Comparison of ENCODE assay signal across 1 cellular context in the genomic region with DNA sequence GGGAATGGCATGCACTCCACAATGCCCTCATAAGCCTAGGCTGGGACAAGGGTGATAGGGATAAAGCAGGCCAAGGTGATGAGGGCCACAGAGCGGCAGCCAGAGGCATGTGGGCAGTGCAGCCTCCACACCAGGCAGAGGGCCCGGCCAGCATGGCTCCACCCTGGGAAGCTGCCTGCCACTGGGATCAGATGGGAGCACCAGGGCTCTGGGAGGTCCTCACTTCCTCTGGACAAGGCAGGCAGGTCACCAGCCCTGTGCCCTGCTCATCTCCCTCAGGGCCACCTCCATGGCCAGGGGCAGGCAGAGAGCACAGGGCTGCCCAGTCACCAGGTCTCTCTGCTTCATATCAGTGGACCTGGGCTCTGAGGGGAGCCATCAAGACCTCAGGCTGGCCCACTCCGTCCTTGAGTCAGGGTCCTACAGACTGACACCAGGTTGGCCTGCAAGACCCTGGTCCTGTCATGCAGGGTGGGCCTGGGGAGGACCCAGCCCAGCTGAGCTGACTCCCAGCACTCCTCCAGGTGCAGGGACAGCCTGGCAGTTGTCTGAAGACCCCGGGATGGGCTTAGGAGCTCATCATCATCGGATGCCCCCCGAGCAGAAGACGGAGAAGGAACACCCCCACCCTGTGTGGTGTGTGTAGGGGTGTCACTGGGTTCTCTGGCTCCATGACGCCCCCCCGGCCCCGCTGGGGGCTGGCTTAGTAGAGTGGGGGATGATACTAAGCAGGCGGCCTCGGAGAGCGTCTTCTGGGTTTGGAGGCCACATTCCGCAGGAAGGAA.
A peak's percentile ranks its signal among the peaks of the same experiment; 100 is the strongest.
TF ChIP-seq lines count a peak whose summit lies in the region.
"Not testable (repeated sequence)": the region's sequence is repeated elsewhere in the genome, so short reads cannot be mapped to it uniquely, and the experiment has no call there.

No MANE protein-coding gene starts in this region.

TF ChIP-seq in K562, 482 proteins besides CTCF, POLR2A, EP300 and RAD21:
- TF ChIP-seq, protein P1, sequence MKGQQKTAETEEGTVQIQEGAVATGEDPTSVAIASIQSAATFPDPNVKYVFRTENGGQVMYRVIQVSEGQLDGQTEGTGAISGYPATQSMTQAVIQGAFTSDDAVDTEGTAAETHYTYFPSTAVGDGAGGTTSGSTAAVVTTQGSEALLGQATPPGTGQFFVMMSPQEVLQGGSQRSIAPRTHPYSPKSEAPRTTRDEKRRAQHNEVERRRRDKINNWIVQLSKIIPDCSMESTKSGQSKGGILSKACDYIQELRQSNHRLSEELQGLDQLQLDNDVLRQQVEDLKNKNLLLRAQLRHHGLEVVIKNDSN (CRISPR knock-in tag; IDR thresholded peaks at IDR 0.05) = peak; percentile 61
- TF ChIP-seq, protein P2, sequence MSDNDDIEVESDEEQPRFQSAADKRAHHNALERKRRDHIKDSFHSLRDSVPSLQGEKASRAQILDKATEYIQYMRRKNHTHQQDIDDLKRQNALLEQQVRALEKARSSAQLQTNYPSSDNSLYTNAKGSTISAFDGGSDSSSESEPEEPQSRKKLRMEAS (CRISPR knock-in tag; IDR thresholded peaks at IDR 0.05) = peak; percentile 63; the same call in 1 of the 2 replicates
- TF ChIP-seq ZNF263 (CRISPR knock-in tag; IDR thresholded peaks at IDR 0.05; ENCODE audit: borderline replicate concordance) = 0 out of 2 replicates have a peak, but pooled peaks have one; percentile 35
- 0 out of 2 replicates have a peak, but pooled peaks have one; percentile 46 for TF ChIP-seq ZNF143 (CRISPR knock-in tag; IDR thresholded peaks at IDR 0.05)
- TF ChIP-seq, protein P3, sequence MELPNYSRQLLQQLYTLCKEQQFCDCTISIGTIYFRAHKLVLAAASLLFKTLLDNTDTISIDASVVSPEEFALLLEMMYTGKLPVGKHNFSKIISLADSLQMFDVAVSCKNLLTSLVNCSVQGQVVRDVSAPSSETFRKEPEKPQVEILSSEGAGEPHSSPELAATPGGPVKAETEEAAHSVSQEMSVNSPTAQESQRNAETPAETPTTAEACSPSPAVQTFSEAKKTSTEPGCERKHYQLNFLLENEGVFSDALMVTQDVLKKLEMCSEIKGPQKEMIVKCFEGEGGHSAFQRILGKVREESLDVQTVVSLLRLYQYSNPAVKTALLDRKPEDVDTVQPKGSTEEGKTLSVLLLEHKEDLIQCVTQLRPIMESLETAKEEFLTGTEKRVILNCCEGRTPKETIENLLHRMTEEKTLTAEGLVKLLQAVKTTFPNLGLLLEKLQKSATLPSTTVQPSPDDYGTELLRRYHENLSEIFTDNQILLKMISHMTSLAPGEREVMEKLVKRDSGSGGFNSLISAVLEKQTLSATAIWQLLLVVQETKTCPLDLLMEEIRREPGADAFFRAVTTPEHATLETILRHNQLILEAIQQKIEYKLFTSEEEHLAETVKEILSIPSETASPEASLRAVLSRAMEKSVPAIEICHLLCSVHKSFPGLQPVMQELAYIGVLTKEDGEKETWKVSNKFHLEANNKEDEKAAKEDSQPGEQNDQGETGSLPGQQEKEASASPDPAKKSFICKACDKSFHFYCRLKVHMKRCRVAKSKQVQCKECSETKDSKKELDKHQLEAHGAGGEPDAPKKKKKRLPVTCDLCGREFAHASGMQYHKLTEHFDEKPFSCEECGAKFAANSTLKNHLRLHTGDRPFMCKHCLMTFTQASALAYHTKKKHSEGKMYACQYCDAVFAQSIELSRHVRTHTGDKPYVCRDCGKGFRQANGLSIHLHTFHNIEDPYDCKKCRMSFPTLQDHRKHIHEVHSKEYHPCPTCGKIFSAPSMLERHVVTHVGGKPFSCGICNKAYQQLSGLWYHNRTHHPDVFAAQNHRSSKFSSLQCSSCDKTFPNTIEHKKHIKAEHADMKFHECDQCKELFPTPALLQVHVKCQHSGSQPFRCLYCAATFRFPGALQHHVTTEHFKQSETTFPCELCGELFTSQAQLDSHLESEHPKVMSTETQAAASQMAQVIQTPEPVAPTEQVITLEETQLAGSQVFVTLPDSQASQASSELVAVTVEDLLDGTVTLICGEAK (IDR thresholded peaks at IDR 0.05) = not testable (repeated sequence)
- TF ChIP-seq, protein P3 (CRISPR knock-in tag; IDR thresholded peaks at IDR 0.05) = 0 out of 2 replicates have a peak, but pooled peaks have one; percentile 38
- TF ChIP-seq CBFB (CRISPR knock-in tag; IDR thresholded peaks at IDR 0.05) = peak; percentile 84; the same call in 1 of the 2 replicates
- TF ChIP-seq, protein P4, sequence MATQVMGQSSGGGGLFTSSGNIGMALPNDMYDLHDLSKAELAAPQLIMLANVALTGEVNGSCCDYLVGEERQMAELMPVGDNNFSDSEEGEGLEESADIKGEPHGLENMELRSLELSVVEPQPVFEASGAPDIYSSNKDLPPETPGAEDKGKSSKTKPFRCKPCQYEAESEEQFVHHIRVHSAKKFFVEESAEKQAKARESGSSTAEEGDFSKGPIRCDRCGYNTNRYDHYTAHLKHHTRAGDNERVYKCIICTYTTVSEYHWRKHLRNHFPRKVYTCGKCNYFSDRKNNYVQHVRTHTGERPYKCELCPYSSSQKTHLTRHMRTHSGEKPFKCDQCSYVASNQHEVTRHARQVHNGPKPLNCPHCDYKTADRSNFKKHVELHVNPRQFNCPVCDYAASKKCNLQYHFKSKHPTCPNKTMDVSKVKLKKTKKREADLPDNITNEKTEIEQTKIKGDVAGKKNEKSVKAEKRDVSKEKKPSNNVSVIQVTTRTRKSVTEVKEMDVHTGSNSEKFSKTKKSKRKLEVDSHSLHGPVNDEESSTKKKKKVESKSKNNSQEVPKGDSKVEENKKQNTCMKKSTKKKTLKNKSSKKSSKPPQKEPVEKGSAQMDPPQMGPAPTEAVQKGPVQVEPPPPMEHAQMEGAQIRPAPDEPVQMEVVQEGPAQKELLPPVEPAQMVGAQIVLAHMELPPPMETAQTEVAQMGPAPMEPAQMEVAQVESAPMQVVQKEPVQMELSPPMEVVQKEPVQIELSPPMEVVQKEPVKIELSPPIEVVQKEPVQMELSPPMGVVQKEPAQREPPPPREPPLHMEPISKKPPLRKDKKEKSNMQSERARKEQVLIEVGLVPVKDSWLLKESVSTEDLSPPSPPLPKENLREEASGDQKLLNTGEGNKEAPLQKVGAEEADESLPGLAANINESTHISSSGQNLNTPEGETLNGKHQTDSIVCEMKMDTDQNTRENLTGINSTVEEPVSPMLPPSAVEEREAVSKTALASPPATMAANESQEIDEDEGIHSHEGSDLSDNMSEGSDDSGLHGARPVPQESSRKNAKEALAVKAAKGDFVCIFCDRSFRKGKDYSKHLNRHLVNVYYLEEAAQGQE (CRISPR knock-in tag; IDR thresholded peaks at IDR 0.05; ENCODE audit: low read depth) = peak; percentile 59; the same call in 1 of the 2 replicates
- TF ChIP-seq JUN (IDR thresholded peaks at IDR 0.05; ENCODE audit: borderline replicate concordance, low read depth, low read length); TEAD4 (IDR thresholded peaks at IDR 0.05; ENCODE audit: low read length); CEBPG (tag; conservative IDR thresholded peaks at IDR 0.05 in 1 of 2, IDR thresholded peaks at IDR 0.05 in 1 of 2): not testable (repeated sequence)
- TF ChIP-seq JUN (CRISPR knock-in tag; IDR thresholded peaks at IDR 0.05; ENCODE audit: borderline replicate concordance) = 0 out of 2 replicates have a peak, but pooled peaks have one; percentile 70
- peak; percentile 80; the same call in 1 of the 2 replicates for TF ChIP-seq TEAD4 (CRISPR knock-in tag; IDR thresholded peaks at IDR 0.05; ENCODE audit: borderline replicate concordance)
- TF ChIP-seq CEBPG (CRISPR knock-in tag; IDR thresholded peaks at IDR 0.05) = peak; percentile 18; the same call in 1 of the 2 replicates
